1 cellular context compared by ENCODE assay signal in the genomic region with DNA sequence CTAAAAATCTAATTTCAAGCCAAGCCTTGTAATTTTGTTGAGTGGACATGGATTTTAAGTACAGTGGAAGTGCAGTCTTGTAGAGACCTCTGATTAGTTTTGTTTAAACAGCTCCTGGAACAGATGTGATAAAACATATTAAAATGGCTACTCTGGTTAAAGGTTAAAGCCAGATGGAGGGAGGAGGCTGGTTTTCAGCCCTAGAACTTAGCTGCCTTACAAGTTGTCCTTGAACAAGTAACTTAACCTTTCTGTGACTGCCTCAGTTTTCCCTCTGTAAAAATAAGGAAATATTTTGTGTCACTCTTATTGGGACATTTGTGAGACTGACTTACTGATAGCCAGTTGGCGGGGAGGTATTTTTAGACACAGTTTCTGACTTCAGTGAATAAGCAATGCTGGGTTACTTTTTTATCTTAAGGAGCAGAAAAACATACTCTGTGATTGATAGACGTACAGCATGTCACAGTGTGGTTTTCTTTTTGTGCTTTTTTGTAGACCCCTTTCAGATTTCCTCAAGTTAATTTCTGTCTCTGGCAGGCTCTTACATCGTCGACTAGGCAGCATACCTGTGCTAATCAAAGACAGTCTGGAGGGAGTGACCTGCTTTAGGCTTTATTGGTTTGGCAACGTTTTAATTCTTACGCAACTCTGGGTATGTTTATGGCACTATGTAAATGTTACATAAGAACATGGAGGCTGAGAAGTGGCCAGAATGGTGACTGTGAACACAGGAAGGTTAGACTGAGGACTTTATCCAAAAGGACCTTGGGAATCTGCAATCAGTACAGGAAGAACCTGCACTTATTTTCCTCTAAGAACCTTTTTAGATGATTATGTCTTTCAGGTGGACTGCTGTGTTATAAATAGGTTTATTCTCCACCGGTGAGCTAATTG.
A peak's percentile ranks its signal among the peaks of the same experiment; 100 is the strongest.
TF ChIP-seq lines count a peak whose summit lies in the region.

No MANE protein-coding gene starts in this region.

TF ChIP-seq in HepG2, 621 proteins besides CTCF, POLR2A, EP300 and RAD21 (continued from another document):
- TF ChIP-seq, protein P1, sequence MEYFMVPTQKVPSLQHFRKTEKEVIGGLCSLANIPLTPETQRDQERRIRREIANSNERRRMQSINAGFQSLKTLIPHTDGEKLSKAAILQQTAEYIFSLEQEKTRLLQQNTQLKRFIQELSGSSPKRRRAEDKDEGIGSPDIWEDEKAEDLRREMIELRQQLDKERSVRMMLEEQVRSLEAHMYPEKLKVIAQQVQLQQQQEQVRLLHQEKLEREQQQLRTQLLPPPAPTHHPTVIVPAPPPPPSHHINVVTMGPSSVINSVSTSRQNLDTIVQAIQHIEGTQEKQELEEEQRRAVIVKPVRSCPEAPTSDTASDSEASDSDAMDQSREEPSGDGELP (IDR thresholded peaks at IDR 0.05; ENCODE audit: borderline replicate concordance, low read depth), result no peak
- TF ChIP-seq, protein P2, sequence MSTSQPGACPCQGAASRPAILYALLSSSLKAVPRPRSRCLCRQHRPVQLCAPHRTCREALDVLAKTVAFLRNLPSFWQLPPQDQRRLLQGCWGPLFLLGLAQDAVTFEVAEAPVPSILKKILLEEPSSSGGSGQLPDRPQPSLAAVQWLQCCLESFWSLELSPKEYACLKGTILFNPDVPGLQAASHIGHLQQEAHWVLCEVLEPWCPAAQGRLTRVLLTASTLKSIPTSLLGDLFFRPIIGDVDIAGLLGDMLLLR (CRISPR knock-in tag; IDR thresholded peaks at IDR 0.05), result no peak
- TF ChIP-seq, protein P3, sequence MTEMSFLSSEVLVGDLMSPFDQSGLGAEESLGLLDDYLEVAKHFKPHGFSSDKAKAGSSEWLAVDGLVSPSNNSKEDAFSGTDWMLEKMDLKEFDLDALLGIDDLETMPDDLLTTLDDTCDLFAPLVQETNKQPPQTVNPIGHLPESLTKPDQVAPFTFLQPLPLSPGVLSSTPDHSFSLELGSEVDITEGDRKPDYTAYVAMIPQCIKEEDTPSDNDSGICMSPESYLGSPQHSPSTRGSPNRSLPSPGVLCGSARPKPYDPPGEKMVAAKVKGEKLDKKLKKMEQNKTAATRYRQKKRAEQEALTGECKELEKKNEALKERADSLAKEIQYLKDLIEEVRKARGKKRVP (CRISPR knock-in tag; IDR thresholded peaks at IDR 0.05), result peak in 1 of 2 experiments; percentile 53; a peak in 2 of 4 replicates
- TF ChIP-seq ZBTB7B (CRISPR knock-in tag; IDR thresholded peaks at IDR 0.05) (no peak), HDAC2 (CRISPR knock-in tag; IDR thresholded peaks at IDR 0.05) (0 out of 2 replicates have a peak, but pooled peaks have one; percentile 18), SOX13 (IDR thresholded peaks at IDR 0.05) (no peak), SOX13 (CRISPR knock-in tag; conservative IDR thresholded peaks at IDR 0.05 in 1 of 2, IDR thresholded peaks at IDR 0.05 in 1 of 2) (peak in 1 of 2 experiments; percentile 44; a peak in 1 of 4 replicates), DR1 (CRISPR knock-in tag; IDR thresholded peaks at IDR 0.05) (no peak), ZFAT (CRISPR knock-in tag; conservative IDR thresholded peaks at IDR 0.05) (no peak), ELF3 (CRISPR knock-in tag; IDR thresholded peaks at IDR 0.05) (no peak), ZNF749 (CRISPR knock-in tag; IDR thresholded peaks at IDR 0.05; ENCODE audit: borderline replicate concordance) (no peak), CENPT (CRISPR knock-in tag; IDR thresholded peaks at IDR 0.05; ENCODE audit: low read depth) (no peak), GFI1 (CRISPR knock-in tag; IDR thresholded peaks at IDR 0.05; ENCODE audit: borderline replicate concordance) (0 out of 2 replicates have a peak, but pooled peaks have one; percentile 25), THAP11 (CRISPR knock-in tag; IDR thresholded peaks at IDR 0.05) (0 out of 2 replicates have a peak, but pooled peaks have one; percentile 18), STAT5B (CRISPR knock-in tag; IDR thresholded peaks at IDR 0.05) (no peak), BCL6 (CRISPR knock-in tag; IDR thresholded peaks at IDR 0.05) (peak; percentile 1; the same call in 1 of the 2 replicates), ZSCAN22 (CRISPR knock-in tag; IDR thresholded peaks at IDR 0.05) (peak; percentile 84), RFXAP (CRISPR knock-in tag; IDR thresholded peaks at IDR 0.05; ENCODE audit: borderline replicate concordance) (no peak), ZNF7 (CRISPR knock-in tag; IDR thresholded peaks at IDR 0.05) (peak; percentile 88), FOXA3 (CRISPR knock-in tag; IDR thresholded peaks at IDR 0.05) (peak; percentile 44; the same call in 1 of the 2 replicates), CEBPG (CRISPR knock-in tag; IDR thresholded peaks at IDR 0.05) (peak; percentile 88), SKI (IDR thresholded peaks at IDR 0.05; ENCODE audit: partially characterized antibody) (no peak)
- TF ChIP-seq, protein P4, sequence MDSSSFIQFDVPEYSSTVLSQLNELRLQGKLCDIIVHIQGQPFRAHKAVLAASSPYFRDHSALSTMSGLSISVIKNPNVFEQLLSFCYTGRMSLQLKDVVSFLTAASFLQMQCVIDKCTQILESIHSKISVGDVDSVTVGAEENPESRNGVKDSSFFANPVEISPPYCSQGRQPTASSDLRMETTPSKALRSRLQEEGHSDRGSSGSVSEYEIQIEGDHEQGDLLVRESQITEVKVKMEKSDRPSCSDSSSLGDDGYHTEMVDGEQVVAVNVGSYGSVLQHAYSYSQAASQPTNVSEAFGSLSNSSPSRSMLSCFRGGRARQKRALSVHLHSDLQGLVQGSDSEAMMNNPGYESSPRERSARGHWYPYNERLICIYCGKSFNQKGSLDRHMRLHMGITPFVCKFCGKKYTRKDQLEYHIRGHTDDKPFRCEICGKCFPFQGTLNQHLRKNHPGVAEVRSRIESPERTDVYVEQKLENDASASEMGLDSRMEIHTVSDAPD (CRISPR knock-in tag; IDR thresholded peaks at IDR 0.05), result peak; percentile 99
- TF ChIP-seq, protein P5, sequence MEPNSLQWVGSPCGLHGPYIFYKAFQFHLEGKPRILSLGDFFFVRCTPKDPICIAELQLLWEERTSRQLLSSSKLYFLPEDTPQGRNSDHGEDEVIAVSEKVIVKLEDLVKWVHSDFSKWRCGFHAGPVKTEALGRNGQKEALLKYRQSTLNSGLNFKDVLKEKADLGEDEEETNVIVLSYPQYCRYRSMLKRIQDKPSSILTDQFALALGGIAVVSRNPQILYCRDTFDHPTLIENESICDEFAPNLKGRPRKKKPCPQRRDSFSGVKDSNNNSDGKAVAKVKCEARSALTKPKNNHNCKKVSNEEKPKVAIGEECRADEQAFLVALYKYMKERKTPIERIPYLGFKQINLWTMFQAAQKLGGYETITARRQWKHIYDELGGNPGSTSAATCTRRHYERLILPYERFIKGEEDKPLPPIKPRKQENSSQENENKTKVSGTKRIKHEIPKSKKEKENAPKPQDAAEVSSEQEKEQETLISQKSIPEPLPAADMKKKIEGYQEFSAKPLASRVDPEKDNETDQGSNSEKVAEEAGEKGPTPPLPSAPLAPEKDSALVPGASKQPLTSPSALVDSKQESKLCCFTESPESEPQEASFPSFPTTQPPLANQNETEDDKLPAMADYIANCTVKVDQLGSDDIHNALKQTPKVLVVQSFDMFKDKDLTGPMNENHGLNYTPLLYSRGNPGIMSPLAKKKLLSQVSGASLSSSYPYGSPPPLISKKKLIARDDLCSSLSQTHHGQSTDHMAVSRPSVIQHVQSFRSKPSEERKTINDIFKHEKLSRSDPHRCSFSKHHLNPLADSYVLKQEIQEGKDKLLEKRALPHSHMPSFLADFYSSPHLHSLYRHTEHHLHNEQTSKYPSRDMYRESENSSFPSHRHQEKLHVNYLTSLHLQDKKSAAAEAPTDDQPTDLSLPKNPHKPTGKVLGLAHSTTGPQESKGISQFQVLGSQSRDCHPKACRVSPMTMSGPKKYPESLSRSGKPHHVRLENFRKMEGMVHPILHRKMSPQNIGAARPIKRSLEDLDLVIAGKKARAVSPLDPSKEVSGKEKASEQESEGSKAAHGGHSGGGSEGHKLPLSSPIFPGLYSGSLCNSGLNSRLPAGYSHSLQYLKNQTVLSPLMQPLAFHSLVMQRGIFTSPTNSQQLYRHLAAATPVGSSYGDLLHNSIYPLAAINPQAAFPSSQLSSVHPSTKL (CRISPR knock-in tag; IDR thresholded peaks at IDR 0.05), result peak; percentile 54; the same call in 1 of the 2 replicates
- TF ChIP-seq, protein P6, sequence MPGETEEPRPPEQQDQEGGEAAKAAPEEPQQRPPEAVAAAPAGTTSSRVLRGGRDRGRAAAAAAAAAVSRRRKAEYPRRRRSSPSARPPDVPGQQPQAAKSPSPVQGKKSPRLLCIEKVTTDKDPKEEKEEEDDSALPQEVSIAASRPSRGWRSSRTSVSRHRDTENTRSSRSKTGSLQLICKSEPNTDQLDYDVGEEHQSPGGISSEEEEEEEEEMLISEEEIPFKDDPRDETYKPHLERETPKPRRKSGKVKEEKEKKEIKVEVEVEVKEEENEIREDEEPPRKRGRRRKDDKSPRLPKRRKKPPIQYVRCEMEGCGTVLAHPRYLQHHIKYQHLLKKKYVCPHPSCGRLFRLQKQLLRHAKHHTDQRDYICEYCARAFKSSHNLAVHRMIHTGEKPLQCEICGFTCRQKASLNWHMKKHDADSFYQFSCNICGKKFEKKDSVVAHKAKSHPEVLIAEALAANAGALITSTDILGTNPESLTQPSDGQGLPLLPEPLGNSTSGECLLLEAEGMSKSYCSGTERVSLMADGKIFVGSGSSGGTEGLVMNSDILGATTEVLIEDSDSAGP (CRISPR knock-in tag; IDR thresholded peaks at IDR 0.05; ENCODE audit: borderline replicate concordance), result no peak
- TF ChIP-seq, protein P7, sequence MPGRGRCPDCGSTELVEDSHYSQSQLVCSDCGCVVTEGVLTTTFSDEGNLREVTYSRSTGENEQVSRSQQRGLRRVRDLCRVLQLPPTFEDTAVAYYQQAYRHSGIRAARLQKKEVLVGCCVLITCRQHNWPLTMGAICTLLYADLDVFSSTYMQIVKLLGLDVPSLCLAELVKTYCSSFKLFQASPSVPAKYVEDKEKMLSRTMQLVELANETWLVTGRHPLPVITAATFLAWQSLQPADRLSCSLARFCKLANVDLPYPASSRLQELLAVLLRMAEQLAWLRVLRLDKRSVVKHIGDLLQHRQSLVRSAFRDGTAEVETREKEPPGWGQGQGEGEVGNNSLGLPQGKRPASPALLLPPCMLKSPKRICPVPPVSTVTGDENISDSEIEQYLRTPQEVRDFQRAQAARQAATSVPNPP (CRISPR knock-in tag; IDR thresholded peaks at IDR 0.05), result no peak
- TF ChIP-seq, protein P8, sequence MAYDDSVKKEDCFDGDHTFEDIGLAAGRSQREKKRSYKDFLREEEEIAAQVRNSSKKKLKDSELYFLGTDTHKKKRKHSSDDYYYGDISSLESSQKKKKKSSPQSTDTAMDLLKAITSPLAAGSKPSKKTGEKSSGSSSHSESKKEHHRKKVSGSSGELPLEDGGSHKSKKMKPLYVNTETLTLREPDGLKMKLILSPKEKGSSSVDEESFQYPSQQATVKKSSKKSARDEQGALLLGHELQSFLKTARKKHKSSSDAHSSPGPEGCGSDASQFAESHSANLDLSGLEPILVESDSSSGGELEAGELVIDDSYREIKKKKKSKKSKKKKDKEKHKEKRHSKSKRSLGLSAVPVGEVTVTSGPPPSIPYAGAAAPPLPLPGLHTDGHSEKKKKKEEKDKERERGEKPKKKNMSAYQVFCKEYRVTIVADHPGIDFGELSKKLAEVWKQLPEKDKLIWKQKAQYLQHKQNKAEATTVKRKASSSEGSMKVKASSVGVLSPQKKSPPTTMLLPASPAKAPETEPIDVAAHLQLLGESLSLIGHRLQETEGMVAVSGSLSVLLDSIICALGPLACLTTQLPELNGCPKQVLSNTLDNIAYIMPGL (CRISPR knock-in tag; IDR thresholded peaks at IDR 0.05; ENCODE audit: borderline replicate concordance in 1 of 2, low read depth in 1 of 2), result no peak
- TF ChIP-seq, protein P9, sequence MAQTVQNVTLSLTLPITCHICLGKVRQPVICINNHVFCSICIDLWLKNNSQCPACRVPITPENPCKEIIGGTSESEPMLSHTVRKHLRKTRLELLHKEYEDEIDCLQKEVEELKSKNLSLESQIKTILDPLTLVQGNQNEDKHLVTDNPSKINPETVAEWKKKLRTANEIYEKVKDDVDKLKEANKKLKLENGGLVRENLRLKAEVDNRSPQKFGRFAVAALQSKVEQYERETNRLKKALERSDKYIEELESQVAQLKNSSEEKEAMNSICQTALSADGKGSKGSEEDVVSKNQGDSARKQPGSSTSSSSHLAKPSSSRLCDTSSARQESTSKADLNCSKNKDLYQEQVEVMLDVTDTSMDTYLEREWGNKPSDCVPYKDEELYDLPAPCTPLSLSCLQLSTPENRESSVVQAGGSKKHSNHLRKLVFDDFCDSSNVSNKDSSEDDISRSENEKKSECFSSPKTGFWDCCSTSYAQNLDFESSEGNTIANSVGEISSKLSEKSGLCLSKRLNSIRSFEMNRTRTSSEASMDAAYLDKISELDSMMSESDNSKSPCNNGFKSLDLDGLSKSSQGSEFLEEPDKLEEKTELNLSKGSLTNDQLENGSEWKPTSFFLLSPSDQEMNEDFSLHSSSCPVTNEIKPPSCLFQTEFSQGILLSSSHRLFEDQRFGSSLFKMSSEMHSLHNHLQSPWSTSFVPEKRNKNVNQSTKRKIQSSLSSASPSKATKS (CRISPR knock-in tag; IDR thresholded peaks at IDR 0.05), result no peak
- TF ChIP-seq, protein P10, sequence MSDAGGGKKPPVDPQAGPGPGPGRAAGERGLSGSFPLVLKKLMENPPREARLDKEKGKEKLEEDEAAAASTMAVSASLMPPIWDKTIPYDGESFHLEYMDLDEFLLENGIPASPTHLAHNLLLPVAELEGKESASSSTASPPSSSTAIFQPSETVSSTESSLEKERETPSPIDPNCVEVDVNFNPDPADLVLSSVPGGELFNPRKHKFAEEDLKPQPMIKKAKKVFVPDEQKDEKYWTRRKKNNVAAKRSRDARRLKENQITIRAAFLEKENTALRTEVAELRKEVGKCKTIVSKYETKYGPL (CRISPR knock-in tag; IDR thresholded peaks at IDR 0.05), result peak; percentile 90; the same call in 1 of the 2 replicates
